19 cellular contexts compared by ENCODE assay signal in genomic region chr4:38241541-38241940, GRCh38.
DNase-seq lines count a peak whose midpoint lies in the region; ATAC-seq and TF ChIP-seq lines count a peak whose summit lies in the region.
"Had no signal": no experiment of that assay in that cellular context is flagged by ENCODE, and none has a peak within 500 bp of the region (broad histone marks: within the 10 kb centered on the region; RNA-seq: fewer than 3 reads in every experiment).

No MANE protein-coding gene starts in this region.

- H3K27me3 Mint-ChIP-seq in immature natural killer cell (ENCODE audit: low read depth in 3 of 3) = peaks cover 1 to 5% (median 4%) of the 10 kb centered on the region in 3 donors

- no peak for TF ChIP-seq POLR2A in esophagus muscularis mucosa (IDR thresholded peaks at IDR 0.05; ENCODE audit: low read depth)

- no peaks in the 10 kb centered on the region for H3K9me2 ChIP-seq in GM23248 (ENCODE audit: insufficient read depth)

- TF ChIP-seq EP300 in esophagus muscularis mucosa (IDR thresholded peaks at IDR 0.05) = no peak

- 81 to 88% methylated on average over 2 of the region's 2 CpGs for WGBS in GM23248 (ENCODE audit: low coverage in 1 of 2, low lambda C conversion rate in 2 of 2, missing lambda C conversion rate in 2 of 2), 2 experiments
- 93% methylated on average over 2 of the region's 2 CpGs for WGBS in esophagus muscularis mucosa

- H3K27me3 ChIP-seq in GM23248 (replicated peaks; ENCODE audit: insufficient read depth) (no peaks in the 10 kb centered on the region), adipocyte (replicated peaks; ENCODE audit: control insufficient read depth, insufficient read depth, low read length) (no peaks in the 10 kb centered on the region), esophagus muscularis mucosa (no peaks in the 10 kb centered on the region)
- H3K27me3 ChIP-seq: Peyer's patch had no signal

- no peak overlapping the region for H3K9ac ChIP-seq in GM23248
- no peak overlapping the region for H3K9ac ChIP-seq in adipocyte (ENCODE audit: low read length)
- H3K9ac ChIP-seq: KMS-11 had no signal

- H3K4me1 ChIP-seq in GM23248 (ENCODE audit: insufficient read depth) = peaks cover 10% of the 10 kb centered on the region
- peaks cover 3% of the 10 kb centered on the region for H3K4me1 ChIP-seq in adipocyte (ENCODE audit: control insufficient read depth, insufficient read depth, low read length)
- H3K4me1 ChIP-seq in esophagus muscularis mucosa = no peaks in the 10 kb centered on the region
- H3K4me1 ChIP-seq: Peyer's patch had no signal

- ATAC-seq in stimulated activated naive CD8-positive, alpha-beta T cell treated with anti-CD3 and anti-CD28 coated beads, Interleukin-15, Interleukin-2, amounts not matched to agents 100 U/mL and 50 U/mL, for 24 hours = no peak
- ATAC-seq: GM23338, HepG2 had no signal

- no peaks in the 10 kb centered on the region for H3K9me3 ChIP-seq in GM23248 (ENCODE audit: low read depth)
- H3K9me3 ChIP-seq in adipocyte (ENCODE audit: control insufficient read depth, low read length) = peaks cover 4% of the 10 kb centered on the region
- no peaks in the 10 kb centered on the region for H3K9me3 ChIP-seq in esophagus muscularis mucosa
- H3K9me3 ChIP-seq: Peyer's patch had no signal

- no peaks in the 10 kb centered on the region for H3K79me2 ChIP-seq in GM23248 (ENCODE audit: insufficient read depth)

- H3K27ac ChIP-seq in GM23248 = no peak overlapping the region
- no peak overlapping the region for H3K27ac ChIP-seq in esophagus muscularis mucosa (replicated peaks in 1 of 4)
- H3K27ac ChIP-seq: C4-2B, KMS-11, Peyer's patch had no signal

- intact Hi-C loops in esophagus muscularis mucosa (cut with DNase I) = no loop called here

- H3K9me3 Mint-ChIP-seq in immature natural killer cell = no peaks in the 10 kb centered on the region
- H3K9me3 Mint-ChIP-seq: GM23338 had no signal

- H4K20me1 ChIP-seq in GM23248 (ENCODE audit: insufficient read depth) = no peaks in the 10 kb centered on the region

- H3K4me1 Mint-ChIP-seq in immature natural killer cell = peaks cover 0 to 2% of the 10 kb centered on the region in 2 donors
- H3K4me1 Mint-ChIP-seq: GM23338 had no signal

- no peak overlapping the region for H2AFZ ChIP-seq in GM23248
- H2AFZ ChIP-seq: GM23338 had no signal

- no peak overlapping the region for H3K4me2 ChIP-seq in GM23248 (ENCODE audit: unreplicated experiment)
- H3K4me2 ChIP-seq: GM23338, KMS-11 had no signal

- H3K27ac Mint-ChIP-seq in immature natural killer cell = no peak overlapping the region
- H3K27ac Mint-ChIP-seq: GM23338 had no signal

- peaks cover 5% of the 10 kb centered on the region; the same call in 1 of the 2 replicates for H3F3A ChIP-seq in GM23248 (ENCODE audit: insufficient read depth)

- in situ Hi-C loops in GM23248 (cut with MboI) = no loop called here

- H3K36me3 ChIP-seq in GM23248 (ENCODE audit: low read depth) = no peaks in the 10 kb centered on the region
- no peaks in the 10 kb centered on the region for H3K36me3 ChIP-seq in adipocyte (ENCODE audit: control insufficient read depth, insufficient read depth, low read length, severe bottlenecking)
- H3K36me3 ChIP-seq in esophagus muscularis mucosa = no peaks in the 10 kb centered on the region
- H3K36me3 ChIP-seq: Peyer's patch had no signal

- H3K4me3 Mint-ChIP-seq in immature natural killer cell = no peak overlapping the region
- H3K4me3 Mint-ChIP-seq: GM23338 had no signal

- H3K36me3 Mint-ChIP-seq in immature natural killer cell = no peaks in the 10 kb centered on the region

- DNase-seq in GM23248 (peak; percentile 21), adipocyte (ENCODE audit: low read depth) (peak; percentile 22), esophagus muscularis mucosa (ENCODE audit: extremely low spot score) (peak; percentile 57), retinal pigment epithelial cell (ENCODE audit: low read depth) (peak; percentile 18), SW 1271 (lab: John Stamatoyannopoulos, UW) (no peak), immature natural killer cell (no peak)
- no peak for DNase-seq in stimulated activated naive CD8-positive, alpha-beta T cell treated with anti-CD3 and anti-CD28 coated beads, Interleukin-15, Interleukin-2, amounts not matched to agents 100 U/mL and 50 U/mL, for 24 hours
- DNase-seq: COR-L47, NCI-H1105 treated with DMSO at 0.1 percent for 48 hours, NCI-H1694 treated with DMSO at 0.1 percent for 48 hours, NCI-H2107, NCI-H226, NCI-H524 treated with DMSO at 0.1 percent for 48 hours, Peyer's patch, SIG-M5 had no signal

- H3K4me3 ChIP-seq in GM23248 (no peak overlapping the region), adipocyte (ENCODE audit: low read length) (no peak overlapping the region), esophagus muscularis mucosa (no peak overlapping the region), retinal pigment epithelial cell (ENCODE audit: low read length) (no peak overlapping the region)
- H3K4me3 ChIP-seq: GM23338, Peyer's patch had no signal

- no peak for TF ChIP-seq CTCF in esophagus muscularis mucosa (IDR thresholded peaks at IDR 0.05)
- no peak for TF ChIP-seq CTCF in retinal pigment epithelial cell (conservative IDR thresholded peaks at IDR 0.05; ENCODE audit: low read depth, low read length)

Comparison
In these comparisons a context has a peak if more than half of its experiments do, and no peak if none do; other contexts are left out.
1. DNase-seq: peak in GM23248 (single experiment), adipocyte (single experiment), esophagus muscularis mucosa (single experiment) and retinal pigment epithelial cell (single experiment); none in SW 1271 (0 of 2), immature natural killer cell (0 of 3) and stimulated activated naive CD8-positive, alpha-beta T cell treated with anti-CD3 and anti-CD28 coated beads, Interleukin-15, Interleukin-2, amounts not matched to agents 100 U/mL and 50 U/mL, for 24 hours (single experiment).